Comparison of ENCODE assay signal across 8 cellular contexts in genomic region chr19:17336872-17337674, GRCh38. TPM values are rescaled to one million over a fixed set of nuclear protein-coding genes. Genes with fewer than 3 reads are reported as not detected.
A peak's percentile ranks its signal among the peaks of the same experiment; 100 is the strongest.
DNase-seq lines count a peak whose midpoint lies in the region; ATAC-seq and TF ChIP-seq lines count a peak whose summit lies in the region.

GTPBP3 (plus strand) TSS chr19:17337553; CDS start chr19:17337612, 59 bp downstream.

- CTCF ChIA-PET in activated CD4-positive, alpha-beta T cell treated with anti-CD3 and anti-CD28 coated beads for 36 hours (lab: Charles Lee) = interaction anchor here (0.6 to 1.0 kb wide), 2 partner anchors 11 to 69 kb away, joined by 3 to 5 read pairs; no protein-coding TSS in a partner anchor

- peak within 1 kb of the TSS; percentile 82 for H3K4me3 ChIP-seq in choroid plexus epithelial cell (ENCODE audit: low read depth, low read length)

- intact Hi-C loops in activated CD4-positive, alpha-beta T cell treated with anti-CD3 and anti-CD28 coated beads for 36 hours (cut with DNase I, micrococcal nuclease) = loop anchor here (1.0 to 5.0 kb wide), 10 partner anchors 28 to 262 kb away; partner anchors contain the start of genes DDA1 (in 2 of the 2), BABAM1 (in 1 of the 2), COLGALT1 (in 1 of the 2) and HAUS8 (in 1 of the 2)

- H3K27ac Mint-ChIP-seq in activated CD4-positive, alpha-beta T cell treated with anti-CD3 and anti-CD28 coated beads for 36 hours = peak within 1 kb of the TSS; percentile 98

- DNase-seq in Ammon's horn (ENCODE audit: low spot score) (peak; percentile 99), GM19238 (ENCODE audit: insufficient read length, low spot score) (peak; percentile 97), NCI-H524 (lab: John Stamatoyannopoulos, UW) (peak; percentile 99 to 100), choroid plexus epithelial cell (ENCODE audit: low read depth) (peak; percentile 99), kidney glomerular epithelial cell (lab: John Stamatoyannopoulos, UW) (peak; percentile 96)
- peak; percentile 98 for DNase-seq in activated CD4-positive, alpha-beta T cell treated with anti-CD3 and anti-CD28 coated beads for 36 hours
- peak; percentile 88 to 91 for DNase-seq in stimulated activated CD4-positive, alpha-beta T cell treated with anti-CD3 and anti-CD28 coated beads, Interleukin-1b, Interleukin-23, amount 100 ng/mL, for 1 hour (ENCODE audit: low read depth in 2 of 2)

- H3K36me3 Mint-ChIP-seq in activated CD4-positive, alpha-beta T cell treated with anti-CD3 and anti-CD28 coated beads for 36 hours (ENCODE audit: low read depth) = peaks cover 14% of the 10 kb centered on the region

- no peaks in the 10 kb centered on the region for H3K9me3 Mint-ChIP-seq in activated CD4-positive, alpha-beta T cell treated with anti-CD3 and anti-CD28 coated beads for 36 hours (ENCODE audit: low read depth)

- H3K4me1 Mint-ChIP-seq in activated CD4-positive, alpha-beta T cell treated with anti-CD3 and anti-CD28 coated beads for 36 hours = peaks cover 25% of the 10 kb centered on the region

- ATAC-seq in HG03442 (IDR thresholded peaks at IDR 0.05; ENCODE audit: unreplicated experiment) = peak; percentile 76
- peak; percentile 89 for ATAC-seq in activated CD4-positive, alpha-beta T cell treated with anti-CD3 and anti-CD28 coated beads for 36 hours

- no peaks in the 10 kb centered on the region for H3K27me3 Mint-ChIP-seq in activated CD4-positive, alpha-beta T cell treated with anti-CD3 and anti-CD28 coated beads for 36 hours

- H3K4me3 Mint-ChIP-seq in activated CD4-positive, alpha-beta T cell treated with anti-CD3 and anti-CD28 coated beads for 36 hours = peak within 1 kb of the TSS; percentile 98

- TF ChIP-seq CTCF in choroid plexus epithelial cell (conservative IDR thresholded peaks at IDR 0.05; ENCODE audit: low read depth, low read length) = no peak

- POLR2A ChIA-PET in activated CD4-positive, alpha-beta T cell treated with anti-CD3 and anti-CD28 coated beads for 36 hours (lab: Charles Lee) = interaction anchor here (0.7 kb wide), 1 partner anchor 221 kb away, joined by 3 read pairs; no protein-coding TSS in a partner anchor

RNA-seq across cellular contexts. Expression of gene GTPBP3, which starts in this region (rescaled TPM):
- 10 to 100 TPM; 37.3 to 39.8 TPM for total RNA-seq in activated CD4-positive, alpha-beta T cell treated with anti-CD3 and anti-CD28 coated beads for 36 hours

Comparison
In these comparisons a context has a peak if more than half of its experiments do, and no peak if none do; other contexts are left out.
1. Peak in every context shown above with its lines: DNase-seq, ATAC-seq and H3K4me3 ChIP-seq.